In genomic region chr5:96537386-96537785, GRCh38 we compare ENCODE assay signal across 10 cellular contexts.
DNase-seq lines count a peak whose midpoint lies in the region; ATAC-seq, FAIRE-seq and TF ChIP-seq lines count a peak whose summit lies in the region.
"Had no signal": no experiment of that assay in that cellular context is flagged by ENCODE, and none has a peak within 500 bp of the region (broad histone marks: within the 10 kb centered on the region; RNA-seq: fewer than 3 reads in every experiment).

No MANE protein-coding gene starts in this region.

- no peak for TF ChIP-seq EP300 in HepG2 (IDR thresholded peaks at IDR 0.05; ENCODE audit: low read depth in 2 of 2, low read length in 2 of 2)
- no peak for TF ChIP-seq EP300 in HepG2 (CRISPR knock-in tag; IDR thresholded peaks at IDR 0.05; ENCODE audit: borderline replicate concordance)

- in situ Hi-C loops in HepG2 (cut with HindIII; ENCODE audit: extremely low pct_ligation_motif_present, low pct_unique_long_range_greater_than_20kb): no loop called here

- H3K36me3 ChIP-seq in right lobe of liver (no peaks in the 10 kb centered on the region), HepG2 (replicated peaks in 1 of 2; ENCODE audit: control insufficient read depth in 1 of 2, insufficient read depth in 2 of 2, low read length in 2 of 2) (no peaks in the 10 kb centered on the region), endothelial cell of umbilical vein (ENCODE audit: control insufficient read depth in 2 of 2, extremely low read depth in 1 of 2, insufficient read depth in 2 of 2, low read length in 2 of 2) (no peaks in the 10 kb centered on the region), MG63 (no peaks in the 10 kb centered on the region)

- H3K4me1 ChIP-seq in right lobe of liver (no peaks in the 10 kb centered on the region), HepG2 (ENCODE audit: insufficient read depth, low read length) (no peaks in the 10 kb centered on the region), endothelial cell of umbilical vein (ENCODE audit: control insufficient read depth, extremely low read depth, insufficient read depth, low read length) (peaks cover 37% of the 10 kb centered on the region)

- TF ChIP-seq POLR2A in right lobe of liver (IDR thresholded peaks at IDR 0.05) (no peak), HepG2 (IDR thresholded peaks at IDR 0.05; ENCODE audit: insufficient read depth in 1 of 2, low read depth in 2 of 2, low read length in 2 of 2) (no peak), endothelial cell of umbilical vein (IDR thresholded peaks at IDR 0.05; ENCODE audit: low read depth, low read length) (peak; percentile 37)

- H3K4me3 ChIP-seq in right lobe of liver (no peak overlapping the region), HepG2 (replicated peaks in 1 of 3; ENCODE audit: insufficient read depth in 1 of 3, low read depth in 2 of 3, low read length in 3 of 3) (no peak overlapping the region), endothelial cell of umbilical vein (replicated peaks in 1 of 3; ENCODE audit: insufficient read depth in 1 of 3, low read depth in 1 of 3, low read length in 3 of 3) (no peak overlapping the region), MG63 (no peak overlapping the region)
- H3K4me3 ChIP-seq: coronary artery had no signal

- dilution Hi-C loops in endothelial cell of umbilical vein (cut with MboI; ENCODE audit: extremely low pct_ligation_motif_present, low sequenced_read_pairs): no loop called here

- H3K9me3 ChIP-seq in right lobe of liver (no peaks in the 10 kb centered on the region), HepG2 (ENCODE audit: low read length) (no peaks in the 10 kb centered on the region), endothelial cell of umbilical vein (replicated peaks; ENCODE audit: control insufficient read depth, insufficient read depth, low read length) (no peaks in the 10 kb centered on the region), MG63 (peaks cover 4% of the 10 kb centered on the region; the same call in 1 of the 2 replicates)

- H3K9ac ChIP-seq in HepG2 (ENCODE audit: insufficient read depth, low read depth, low read length) (no peak overlapping the region), endothelial cell of umbilical vein (replicated peaks; ENCODE audit: extremely low read depth, insufficient read depth, low read length) (peak overlapping the region; percentile 79)

- H3K79me2 ChIP-seq in HepG2 (ENCODE audit: insufficient read depth, low read length) (no peaks in the 10 kb centered on the region), endothelial cell of umbilical vein (ENCODE audit: control insufficient read depth, insufficient read depth, low read length) (no peaks in the 10 kb centered on the region)

- no TSS peak for BruUV-seq in HepG2 (replicated peaks; lab: Mats Ljungman, UMichigan)
- BruUV-seq in endothelial cell of umbilical vein (replicated peaks; lab: Mats Ljungman, UMichigan): no TSS peak

- H3K27me3 ChIP-seq in right lobe of liver (no peaks in the 10 kb centered on the region), HepG2 (ENCODE audit: control insufficient read depth in 1 of 2, insufficient read depth in 2 of 2, low read length in 2 of 2) (no peaks in the 10 kb centered on the region), endothelial cell of umbilical vein (ENCODE audit: control insufficient read depth in 2 of 2, insufficient read depth in 2 of 2, low read length in 2 of 2) (no peaks in the 10 kb centered on the region), MG63 (no peaks in the 10 kb centered on the region)

- TF ChIP-seq CTCF in right lobe of liver (IDR thresholded peaks at IDR 0.05) (no peak), HepG2 (CRISPR knock-in tag; IDR thresholded peaks at IDR 0.05) (no peak), RWPE1 (conservative IDR thresholded peaks at IDR 0.05; ENCODE audit: low read depth) (no peak), endothelial cell of umbilical vein (IDR thresholded peaks at IDR 0.05; ENCODE audit: extremely low read depth in 1 of 2, insufficient read depth in 1 of 2, low read depth in 1 of 2, low read length in 2 of 2) (no peak)

- H3K4me2 ChIP-seq in HepG2 (ENCODE audit: low read depth, low read length) (no peak overlapping the region), endothelial cell of umbilical vein (ENCODE audit: insufficient read depth, low read length) (peak overlapping the region; percentile 94)

- CTCF ChIA-PET in HepG2 (lab: Yijun Ruan, JAX; ENCODE audit: low intra/inter-chr PET ratio, low total read pairs) (no interaction called here), RWPE1 (lab: Yijun Ruan, JAX) (interaction anchor here (0.6 kb wide), 1 partner anchor 198 kb away, joined by 3 read pairs; no protein-coding TSS in a partner anchor), endothelial cell of umbilical vein (lab: Charles Lee) (interaction anchor here (1.3 to 1.5 kb wide), 3 partner anchors 14 to 103 kb away, joined by 3 to 9 read pairs (median 4); no protein-coding TSS in a partner anchor)

- TF ChIP-seq RAD21 in HepG2 (CRISPR knock-in tag; IDR thresholded peaks at IDR 0.05): no peak

- H2AFZ ChIP-seq in HepG2 (ENCODE audit: low read length) (no peak overlapping the region), endothelial cell of umbilical vein (ENCODE audit: low read depth, low read length) (peak overlapping the region; percentile 88)

- POLR2A ChIA-PET in HepG2 (lab: Yijun Ruan, JAX): no interaction called here
- POLR2A ChIA-PET in RWPE1 (lab: Yijun Ruan, JAX; ENCODE audit: low non-redundant PET): no interaction called here
- POLR2A ChIA-PET in endothelial cell of umbilical vein (lab: Charles Lee): no interaction called here

- DNase-seq in right lobe of liver (no peak), HepG2 (ENCODE audit: low spot score) (no peak), RWPE1 (ENCODE audit: low spot score) (peak; percentile 24), endothelial cell of umbilical vein (ENCODE audit: low read depth, low spot score) (peak; percentile 87), urothelium cell line (ENCODE audit: low spot score) (peak; percentile 36), MG63 (no peak), HUDEP-2 (lab: John Stamatoyannopoulos, UW; ENCODE audit: unreplicated experiment in 76 of 76) (no peak)

- H3K27ac ChIP-seq in right lobe of liver (no peak overlapping the region), HepG2 (ENCODE audit: extremely low read length, insufficient read depth, low read length) (no peak overlapping the region), RWPE1 (no peak overlapping the region), endothelial cell of umbilical vein (ENCODE audit: insufficient read depth, low read depth, low read length) (peak overlapping the region; percentile 100)
- H3K27ac ChIP-seq: coronary artery had no signal

- no peaks in the 10 kb centered on the region for H3K9me1 ChIP-seq in endothelial cell of umbilical vein (replicated peaks; ENCODE audit: control insufficient read depth, extremely low read depth, insufficient read depth, low read length)

- intact Hi-C loops in right lobe of liver (cut with DNase I) (no loop called here), HepG2 (cut with micrococcal nuclease; ENCODE audit: unreplicated experiment) (no loop called here), endothelial cell of umbilical vein (cut with micrococcal nuclease) (loop anchor here (1.0 kb wide), 5 partner anchors 8 to 64 kb away; no protein-coding TSS in a partner anchor)

- FAIRE-seq in HepG2 (lab: Jason Lieb, UNC): no peak
- FAIRE-seq in endothelial cell of umbilical vein (lab: Jason Lieb, UNC): peak; percentile 85
- FAIRE-seq in urothelium cell line (lab: Jason Lieb, UNC): no peak

- whole genome bisulfite sequencing in right lobe of liver (ENCODE audit: insufficient coverage, low coverage, low lambda C conversion rate, missing lambda C conversion rate): 56% methylated on average over 3 of the region's 3 CpGs
- 28% methylated on average over 3 of the region's 3 CpGs for WGBS in HepG2 (ENCODE audit: low lambda C conversion rate)

- peak; percentile 54 to 86 (median 66) for ATAC-seq in right lobe of liver
- ATAC-seq in HepG2: no peak
- no peak for ATAC-seq in HG02642 (IDR thresholded peaks at IDR 0.05; ENCODE audit: poor library complexity, unreplicated experiment)
- ATAC-seq: stimulated activated memory B cell treated with anti-CD40 and anti-IgM and Interleukin-4, amounts not matched to agents 10 μg/mL and 1 μg/mL and 100 μg/mL, for 72 hours had no signal

- H4K20me1 ChIP-seq in HepG2 (ENCODE audit: insufficient read depth, low read length): no peaks in the 10 kb centered on the region
- no peaks in the 10 kb centered on the region for H4K20me1 ChIP-seq in endothelial cell of umbilical vein (replicated peaks; ENCODE audit: control insufficient read depth, extremely low read depth, insufficient read depth, low read length)

TF ChIP-seq in HepG2, 621 proteins besides CTCF, POLR2A, EP300 and RAD21:
- TF ChIP-seq ZNF34 (CRISPR knock-in tag; IDR thresholded peaks at IDR 0.05; ENCODE audit: borderline replicate concordance): no peak
- TF ChIP-seq, protein P1, sequence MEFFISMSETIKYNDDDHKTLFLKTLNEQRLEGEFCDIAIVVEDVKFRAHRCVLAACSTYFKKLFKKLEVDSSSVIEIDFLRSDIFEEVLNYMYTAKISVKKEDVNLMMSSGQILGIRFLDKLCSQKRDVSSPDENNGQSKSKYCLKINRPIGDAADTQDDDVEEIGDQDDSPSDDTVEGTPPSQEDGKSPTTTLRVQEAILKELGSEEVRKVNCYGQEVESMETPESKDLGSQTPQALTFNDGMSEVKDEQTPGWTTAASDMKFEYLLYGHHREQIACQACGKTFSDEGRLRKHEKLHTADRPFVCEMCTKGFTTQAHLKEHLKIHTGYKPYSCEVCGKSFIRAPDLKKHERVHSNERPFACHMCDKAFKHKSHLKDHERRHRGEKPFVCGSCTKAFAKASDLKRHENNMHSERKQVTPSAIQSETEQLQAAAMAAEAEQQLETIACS (CRISPR knock-in tag; IDR thresholded peaks at IDR 0.05): no peak

TF ChIP-seq in endothelial cell of umbilical vein, 7 proteins besides CTCF, POLR2A, EP300 and RAD21:
- TF ChIP-seq JUN (IDR thresholded peaks at IDR 0.05; ENCODE audit: borderline replicate concordance, insufficient read depth, insufficient read length, low read depth) (peak; percentile 97), GATA2 (IDR thresholded peaks at IDR 0.05; ENCODE audit: insufficient read depth, insufficient read length, low read depth, low read length) (peak; percentile 90), FOS (IDR thresholded peaks at IDR 0.05; ENCODE audit: borderline replicate concordance, insufficient read depth, low read length) (peak; percentile 90), POLR2AphosphoS5 (IDR thresholded peaks at IDR 0.05; ENCODE audit: insufficient read depth, low read depth, low read length) (peak; percentile 55)
- TF ChIP-seq, protein P2, sequence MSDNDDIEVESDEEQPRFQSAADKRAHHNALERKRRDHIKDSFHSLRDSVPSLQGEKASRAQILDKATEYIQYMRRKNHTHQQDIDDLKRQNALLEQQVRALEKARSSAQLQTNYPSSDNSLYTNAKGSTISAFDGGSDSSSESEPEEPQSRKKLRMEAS (IDR thresholded peaks at IDR 0.05; ENCODE audit: insufficient read depth, insufficient read length): no peak

Comparison
In these comparisons a context has a peak if more than half of its experiments do, and no peak if none do; other contexts are left out.
1. ATAC-seq: peak in right lobe of liver (4 of 4); none in HepG2 (single experiment) and HG02642 (single experiment).
2. DNase-seq: peak in RWPE1 (single experiment), endothelial cell of umbilical vein (single experiment) and urothelium cell line (single experiment); none in right lobe of liver (0 of 3), HepG2 (single experiment), MG63 (single experiment) and HUDEP-2 (0 of 76).